ENCODE assay signal across 8 cellular contexts in genomic region chr6:33711140-33712129, GRCh38. TPM values are rescaled to one million over a fixed set of nuclear protein-coding genes. Genes with fewer than 3 reads are reported as not detected.
DNase-seq lines count a peak whose midpoint lies in the region; ATAC-seq and TF ChIP-seq lines count a peak whose summit lies in the region.

TSS of gene UQCC2 (minus strand) at chr6:33711700. CDS start at chr6:33711686, 14 bp downstream.

- peak; percentile 70 for TF ChIP-seq POLR2A in transverse colon (IDR thresholded peaks at IDR 0.05)

- H2AFZ ChIP-seq in trophoblast cell (ENCODE audit: insufficient read depth, low read length, poor library complexity): peak within 1 kb of the TSS; percentile 91

- peak within 1 kb of the TSS; percentile 68 for H3K4me3 ChIP-seq in cardiac muscle cell
- peak within 1 kb of the TSS; percentile 87 for H3K4me3 ChIP-seq in trophoblast cell (ENCODE audit: low read depth, low read length)
- peak within 1 kb of the TSS; percentile 67 to 95 (median 76) for H3K4me3 ChIP-seq in transverse colon

- H3K27ac Mint-ChIP-seq in activated naive CD8-positive, alpha-beta T cell treated with anti-CD3 and anti-CD28 coated beads, Interleukin-2, amount 50 U/mL, for 24 hours: peak within 1 kb of the TSS; percentile 98

- TF ChIP-seq CTCF in GM12872 (IDR thresholded peaks at IDR 0.05; ENCODE audit: insufficient read depth, low read depth, low read length) (peak; percentile 61), cardiac muscle cell (IDR thresholded peaks at IDR 0.05; ENCODE audit: low read depth, low read length) (peak; percentile 72), transverse colon (IDR thresholded peaks at IDR 0.05) (peak; percentile 44 to 79 (median 57))

- H3K27ac ChIP-seq in cardiac muscle cell: peak within 1 kb of the TSS; percentile 93
- H3K27ac ChIP-seq in trophoblast cell (ENCODE audit: low read depth, low read length): peak within 1 kb of the TSS; percentile 90
- peak within 1 kb of the TSS; percentile 92 to 95 (median 94) for H3K27ac ChIP-seq in transverse colon

- peak within 1 kb of the TSS; percentile 94 for H4K8ac ChIP-seq in trophoblast cell (ENCODE audit: low read depth, low read length)

- H4K91ac ChIP-seq in trophoblast cell (ENCODE audit: low read depth, low read length): peak within 1 kb of the TSS; percentile 92

- H3K14ac ChIP-seq in trophoblast cell (ENCODE audit: low read length): peak within 1 kb of the TSS; percentile 93

- peak; percentile 84 for ATAC-seq in HG02763 (IDR thresholded peaks at IDR 0.05; ENCODE audit: unreplicated experiment)
- peak; percentile 95 for ATAC-seq in activated naive CD8-positive, alpha-beta T cell treated with anti-CD3 and anti-CD28 coated beads, Interleukin-2, amount 50 U/mL, for 24 hours

- H3K27me3 ChIP-seq in cardiac muscle cell: no peaks in the 10 kb centered on the region
- H3K27me3 ChIP-seq in trophoblast cell (ENCODE audit: insufficient read depth, low read length): no peaks in the 10 kb centered on the region
- H3K27me3 ChIP-seq in transverse colon: no peaks in the 10 kb centered on the region

- in situ Hi-C loops in transverse colon (cut with MboI; ENCODE audit: low pct_ligation_motif_present in 1 of 4, low pct_unique_long_range_greater_than_20kb in 1 of 4, low sequenced_read_pairs in 3 of 4): no loop called here

- H3K4me2 ChIP-seq in trophoblast cell (ENCODE audit: low read length): peak within 1 kb of the TSS; percentile 77

- intact Hi-C loops in transverse colon (cut with DNase I; ENCODE audit: low total_unique reads): no loop called here

- peaks cover 34% of the 10 kb centered on the region for H3K36me3 Mint-ChIP-seq in activated naive CD8-positive, alpha-beta T cell treated with anti-CD3 and anti-CD28 coated beads, Interleukin-2, amount 50 U/mL, for 24 hours (ENCODE audit: low read depth)

- H3K9me3 ChIP-seq in cardiac muscle cell (ENCODE audit: low read depth): no peaks in the 10 kb centered on the region
- H3K9me3 ChIP-seq in trophoblast cell (ENCODE audit: insufficient read depth, low read depth, low read length): no peaks in the 10 kb centered on the region
- H3K9me3 ChIP-seq in transverse colon: no peaks in the 10 kb centered on the region

- H3K4me3 Mint-ChIP-seq in activated naive CD8-positive, alpha-beta T cell treated with anti-CD3 and anti-CD28 coated beads, Interleukin-2, amount 50 U/mL, for 24 hours: peak within 1 kb of the TSS; percentile 89

- H3K79me2 ChIP-seq in trophoblast cell (ENCODE audit: control insufficient read depth, insufficient read depth, low read length, poor library complexity): peaks cover 2% of the 10 kb centered on the region

- H4K12ac ChIP-seq in trophoblast cell (ENCODE audit: low read depth, low read length): peak within 1 kb of the TSS; percentile 91

- peaks cover 3% of the 10 kb centered on the region for H3K79me1 ChIP-seq in trophoblast cell (ENCODE audit: low read length)

- DNase-seq in NCI-H1417 treated with DMSO at 0.1 percent for 48 hours (lab: John Stamatoyannopoulos, UW) (peak; percentile 77), SW480 (ENCODE audit: low spot score) (peak; percentile 88), cardiac muscle cell (ENCODE audit: low read depth in 1 of 2, low spot score in 1 of 2) (peak; percentile 98 to 99), trophoblast cell (peak; percentile 96 to 100), transverse colon (peak; percentile 98)
- peak; percentile 98 for DNase-seq in activated naive CD8-positive, alpha-beta T cell treated with anti-CD3 and anti-CD28 coated beads, Interleukin-2, amount 50 U/mL, for 24 hours

- no peak within 1 kb of the TSS for H2BK12ac ChIP-seq in trophoblast cell (ENCODE audit: low read length)

- WGBS in trophoblast cell (ENCODE audit: extremely low coverage, insufficient coverage, insufficient read length): no CpG with 5 or more reads among the region's 73 CpGs
- 4% methylated on average over 4 to 32 of the region's 73 CpGs for WGBS in transverse colon (ENCODE audit: low coverage in 1 of 2), 2 donors

- no peaks in the 10 kb centered on the region for H3K36me3 ChIP-seq in cardiac muscle cell
- H3K36me3 ChIP-seq in trophoblast cell (ENCODE audit: control insufficient read depth in 1 of 2, insufficient read depth in 2 of 2, low read length in 2 of 2): peaks cover 9 to 14% of the 10 kb centered on the region in 2 experiments
- no peaks in the 10 kb centered on the region for H3K36me3 ChIP-seq in transverse colon

- H2AK5ac ChIP-seq in trophoblast cell (ENCODE audit: low read length): peak within 1 kb of the TSS; percentile 18

- no peaks in the 10 kb centered on the region for H3K9me3 Mint-ChIP-seq in activated naive CD8-positive, alpha-beta T cell treated with anti-CD3 and anti-CD28 coated beads, Interleukin-2, amount 50 U/mL, for 24 hours

- H3K18ac ChIP-seq in trophoblast cell (ENCODE audit: low read length): peak within 1 kb of the TSS; percentile 94

- H3K9ac ChIP-seq in trophoblast cell (ENCODE audit: low read length): peak within 1 kb of the TSS; percentile 97

- H3K4me1 ChIP-seq in cardiac muscle cell (ENCODE audit: low read depth) (no peaks in the 10 kb centered on the region), trophoblast cell (ENCODE audit: control insufficient read depth in 1 of 2, insufficient read depth in 2 of 2, low read length in 2 of 2) (peaks cover 4 to 13% of the 10 kb centered on the region in 2 experiments), transverse colon (peaks cover 7 to 15% (median 10%) of the 10 kb centered on the region in 4 donors)

- H3K23ac ChIP-seq in trophoblast cell (ENCODE audit: low read length): no peak within 1 kb of the TSS

- H3K4ac ChIP-seq in trophoblast cell (ENCODE audit: low read depth, low read length): peak within 1 kb of the TSS; percentile 87

- TF ChIP-seq EP300 in transverse colon (IDR thresholded peaks at IDR 0.05; ENCODE audit: low read depth): no peak

- H3K4me1 Mint-ChIP-seq in activated naive CD8-positive, alpha-beta T cell treated with anti-CD3 and anti-CD28 coated beads, Interleukin-2, amount 50 U/mL, for 24 hours: peaks cover 44% of the 10 kb centered on the region

- H2BK5ac ChIP-seq in trophoblast cell (ENCODE audit: low read depth, low read length, poor library complexity): peak within 1 kb of the TSS; percentile 98

- no peaks in the 10 kb centered on the region for H3K27me3 Mint-ChIP-seq in activated naive CD8-positive, alpha-beta T cell treated with anti-CD3 and anti-CD28 coated beads, Interleukin-2, amount 50 U/mL, for 24 hours

- peak within 1 kb of the TSS; percentile 87 for H2BK120ac ChIP-seq in trophoblast cell (ENCODE audit: insufficient read depth, low read length, poor library complexity)

RNA-seq across cellular contexts. Expression of gene UQCC2, which starts in this region (rescaled TPM):
- total RNA-seq in cardiac muscle cell (35.7 and 40.1 TPM in 2 replicates), transverse colon (10 to 100 TPM in 1 of 4 donors, 1 to 10 TPM in 3; 2.8 to 17.6 (median 8.8) TPM)
- polyA plus RNA-seq in cardiac muscle cell: 216 and 232 TPM in 2 replicates
- polyA plus RNA-seq in trophoblast cell (2013): 65.9 and 67.3 TPM in 2 replicates

Comparison
In these comparisons a context has a peak if more than half of its experiments do, and no peak if none do; other contexts are left out.
1. Peak in every context shown above with its lines: DNase-seq, ATAC-seq, H3K4me3 ChIP-seq and H3K27ac ChIP-seq.